In the genomic region with DNA sequence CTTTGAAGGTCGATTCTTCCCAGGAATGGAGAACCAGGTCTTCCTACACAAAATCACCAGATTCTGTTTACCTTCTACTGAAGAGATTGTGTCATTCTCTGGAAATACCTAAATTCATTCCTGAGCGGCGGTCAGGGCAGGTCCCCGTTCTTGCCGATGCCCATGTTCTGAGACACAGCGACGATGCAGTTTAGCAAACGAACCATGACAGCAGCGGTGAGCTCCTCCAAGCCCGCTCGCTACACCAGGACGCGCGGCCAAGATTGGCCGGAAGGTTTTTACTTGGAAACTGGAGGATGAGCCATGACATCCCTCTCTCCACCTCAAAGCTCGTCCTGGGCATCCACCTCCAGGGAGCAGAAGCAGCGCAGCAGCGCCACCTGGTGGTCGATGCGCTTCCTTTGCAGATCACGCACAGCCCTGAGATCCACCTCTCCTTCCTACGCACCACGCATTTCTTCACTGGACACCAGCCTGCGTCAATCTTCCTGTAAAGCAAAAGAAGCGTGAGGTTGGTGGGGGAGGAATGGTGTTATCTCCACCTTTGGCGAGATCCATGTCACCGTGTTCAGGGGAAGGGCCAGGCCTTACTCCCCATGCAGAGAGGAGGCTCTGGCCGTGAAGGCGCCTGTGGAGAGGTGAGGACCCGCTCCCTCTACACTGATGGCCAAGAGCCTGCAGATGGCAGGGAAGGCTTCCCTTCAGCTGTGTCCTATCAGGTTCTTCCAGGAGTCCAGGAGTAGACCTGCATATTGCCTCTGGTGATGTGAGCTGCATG, we compare ENCODE assay signal across 1 cellular context.
TF ChIP-seq lines count a peak whose summit lies in the region.

No MANE protein-coding gene starts in this region.

TF ChIP-seq in HEK293, 187 proteins besides CTCF, POLR2A, EP300 and RAD21 (continued from another document and continues in another):
- TF ChIP-seq, protein P1, sequence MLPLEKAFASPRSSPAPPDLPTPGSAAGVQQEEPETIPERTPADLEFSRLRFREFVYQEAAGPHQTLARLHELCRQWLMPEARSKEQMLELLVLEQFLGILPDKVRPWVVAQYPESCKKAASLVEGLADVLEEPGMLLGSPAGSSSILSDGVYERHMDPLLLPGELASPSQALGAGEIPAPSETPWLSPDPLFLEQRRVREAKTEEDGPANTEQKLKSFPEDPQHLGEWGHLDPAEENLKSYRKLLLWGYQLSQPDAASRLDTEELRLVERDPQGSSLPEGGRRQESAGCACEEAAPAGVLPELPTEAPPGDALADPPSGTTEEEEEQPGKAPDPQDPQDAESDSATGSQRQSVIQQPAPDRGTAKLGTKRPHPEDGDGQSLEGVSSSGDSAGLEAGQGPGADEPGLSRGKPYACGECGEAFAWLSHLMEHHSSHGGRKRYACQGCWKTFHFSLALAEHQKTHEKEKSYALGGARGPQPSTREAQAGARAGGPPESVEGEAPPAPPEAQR (tag by site-specific recombination; IDR thresholded peaks at IDR 0.05) = no peak
- no peak for TF ChIP-seq ZNF560 (tag by site-specific recombination; IDR thresholded peaks at IDR 0.05; ENCODE audit: borderline replicate concordance)
- TF ChIP-seq IKZF3 (tag by site-specific recombination; IDR thresholded peaks at IDR 0.05) = peak; percentile 92
- peak; percentile 67; the same call in 1 of the 2 replicates for TF ChIP-seq ZNF561 (tag by site-specific recombination; IDR thresholded peaks at IDR 0.05; ENCODE audit: borderline replicate concordance)
- no peak for TF ChIP-seq ZNF776 (tag by site-specific recombination; IDR thresholded peaks at IDR 0.05; ENCODE audit: borderline replicate concordance)
- no peak for TF ChIP-seq ZNF37A (tag by site-specific recombination; IDR thresholded peaks at IDR 0.05)
- TF ChIP-seq SP3 (tag by site-specific recombination; IDR thresholded peaks at IDR 0.05) = peak; percentile 47; the same call in 1 of the 2 replicates
- TF ChIP-seq ZBTB21 (tag by site-specific recombination; IDR thresholded peaks at IDR 0.05) = 0 out of 2 replicates have a peak, but pooled peaks have one; percentile 20
- no peak for TF ChIP-seq ZNF777 (tag by site-specific recombination; IDR thresholded peaks at IDR 0.05; ENCODE audit: borderline replicate concordance)
- TF ChIP-seq ZNF341 (tag by site-specific recombination; IDR thresholded peaks at IDR 0.05; ENCODE audit: low read depth) = no peak
- TF ChIP-seq KLF9 (tag by site-specific recombination; IDR thresholded peaks at IDR 0.05; ENCODE audit: low read depth) = no peak
- TF ChIP-seq ZNF2 (tag by site-specific recombination; IDR thresholded peaks at IDR 0.05) = peak; percentile 94
- TF ChIP-seq ZNF202 (tag by site-specific recombination; IDR thresholded peaks at IDR 0.05; ENCODE audit: borderline replicate concordance) = no peak
- no peak for TF ChIP-seq ZNF510 (tag by site-specific recombination; IDR thresholded peaks at IDR 0.05; ENCODE audit: insufficient replicate concordance)
- TF ChIP-seq, protein P2, sequence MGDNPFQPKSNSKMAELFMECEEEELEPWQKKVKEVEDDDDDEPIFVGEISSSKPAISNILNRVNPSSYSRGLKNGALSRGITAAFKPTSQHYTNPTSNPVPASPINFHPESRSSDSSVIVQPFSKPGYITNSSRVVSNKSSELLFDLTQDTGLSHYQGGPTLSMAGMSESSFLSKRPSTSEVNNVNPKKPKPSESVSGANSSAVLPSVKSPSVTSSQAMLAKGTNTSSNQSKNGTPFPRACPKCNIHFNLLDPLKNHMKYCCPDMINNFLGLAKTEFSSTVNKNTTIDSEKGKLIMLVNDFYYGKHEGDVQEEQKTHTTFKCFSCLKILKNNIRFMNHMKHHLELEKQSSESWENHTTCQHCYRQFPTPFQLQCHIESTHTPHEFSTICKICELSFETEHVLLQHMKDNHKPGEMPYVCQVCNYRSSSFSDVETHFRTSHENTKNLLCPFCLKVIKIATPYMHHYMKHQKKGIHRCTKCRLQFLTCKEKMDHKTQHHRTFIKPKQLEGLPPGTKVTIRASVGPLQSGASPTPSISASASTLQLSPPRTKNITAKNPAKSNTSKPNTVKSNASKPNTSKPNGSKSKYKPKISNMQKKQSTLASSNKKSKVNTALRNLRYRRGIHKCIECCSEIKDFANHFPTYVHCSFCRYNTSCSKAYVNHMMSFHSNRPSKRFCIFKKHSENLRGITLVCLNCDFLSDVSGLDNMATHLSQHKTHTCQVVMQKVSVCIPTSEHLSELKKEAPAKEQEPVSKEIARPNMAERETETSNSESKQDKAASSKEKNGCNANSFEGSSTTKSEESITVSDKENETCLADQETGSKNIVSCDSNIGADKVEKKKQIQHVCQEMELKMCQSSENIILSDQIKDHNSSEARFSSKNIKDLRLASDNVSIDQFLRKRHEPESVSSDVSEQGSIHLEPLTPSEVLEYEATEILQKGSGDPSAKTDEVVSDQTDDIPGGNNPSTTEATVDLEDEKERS (tag by site-specific recombination; IDR thresholded peaks at IDR 0.05) = no peak
- TF ChIP-seq ZNF791 (tag by site-specific recombination; IDR thresholded peaks at IDR 0.05) = no peak
- no peak for TF ChIP-seq MYNN (tag by site-specific recombination; IDR thresholded peaks at IDR 0.05; ENCODE audit: borderline replicate concordance)
- TF ChIP-seq PRDM1 (tag by site-specific recombination; IDR thresholded peaks at IDR 0.05) = no peak
- TF ChIP-seq ZIC2 (tag by site-specific recombination; IDR thresholded peaks at IDR 0.05) = 0 out of 2 replicates have a peak, but pooled peaks have one; percentile 14
- no peak for TF ChIP-seq GFI1B (tag by site-specific recombination; IDR thresholded peaks at IDR 0.05)
- TF ChIP-seq, protein P3, sequence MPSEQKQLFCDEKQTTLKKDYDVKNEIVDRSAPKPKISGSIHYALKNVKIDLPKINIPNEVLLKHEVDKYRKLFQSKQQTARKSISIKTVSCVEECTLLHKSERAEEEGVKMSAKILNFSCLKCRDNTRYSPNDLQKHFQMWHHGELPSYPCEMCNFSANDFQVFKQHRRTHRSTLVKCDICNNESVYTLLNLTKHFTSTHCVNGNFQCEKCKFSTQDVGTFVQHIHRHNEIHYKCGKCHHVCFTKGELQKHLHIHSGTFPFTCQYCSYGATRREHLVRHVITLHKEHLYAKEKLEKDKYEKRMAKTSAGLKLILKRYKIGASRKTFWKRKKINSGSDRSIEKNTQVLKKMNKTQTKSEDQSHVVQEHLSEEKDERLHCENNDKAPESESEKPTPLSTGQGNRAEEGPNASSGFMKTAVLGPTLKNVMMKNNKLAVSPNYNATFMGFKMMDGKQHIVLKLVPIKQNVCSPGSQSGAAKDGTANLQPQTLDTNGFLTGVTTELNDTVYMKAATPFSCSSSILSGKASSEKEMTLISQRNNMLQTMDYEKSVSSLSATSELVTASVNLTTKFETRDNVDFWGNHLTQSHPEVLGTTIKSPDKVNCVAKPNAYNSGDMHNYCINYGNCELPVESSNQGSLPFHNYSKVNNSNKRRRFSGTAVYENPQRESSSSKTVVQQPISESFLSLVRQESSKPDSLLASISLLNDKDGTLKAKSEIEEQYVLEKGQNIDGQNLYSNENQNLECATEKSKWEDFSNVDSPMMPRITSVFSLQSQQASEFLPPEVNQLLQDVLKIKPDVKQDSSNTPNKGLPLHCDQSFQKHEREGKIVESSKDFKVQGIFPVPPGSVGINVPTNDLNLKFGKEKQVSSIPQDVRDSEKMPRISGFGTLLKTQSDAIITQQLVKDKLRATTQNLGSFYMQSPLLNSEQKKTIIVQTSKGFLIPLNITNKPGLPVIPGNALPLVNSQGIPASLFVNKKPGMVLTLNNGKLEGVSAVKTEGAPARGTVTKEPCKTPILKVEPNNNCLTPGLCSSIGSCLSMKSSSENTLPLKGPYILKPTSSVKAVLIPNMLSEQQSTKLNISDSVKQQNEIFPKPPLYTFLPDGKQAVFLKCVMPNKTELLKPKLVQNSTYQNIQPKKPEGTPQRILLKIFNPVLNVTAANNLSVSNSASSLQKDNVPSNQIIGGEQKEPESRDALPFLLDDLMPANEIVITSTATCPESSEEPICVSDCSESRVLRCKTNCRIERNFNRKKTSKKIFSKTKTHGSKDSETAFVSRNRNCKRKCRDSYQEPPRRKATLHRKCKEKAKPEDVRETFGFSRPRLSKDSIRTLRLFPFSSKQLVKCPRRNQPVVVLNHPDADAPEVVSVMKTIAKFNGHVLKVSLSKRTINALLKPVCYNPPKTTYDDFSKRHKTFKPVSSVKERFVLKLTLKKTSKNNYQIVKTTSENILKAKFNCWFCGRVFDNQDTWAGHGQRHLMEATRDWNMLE (tag by site-specific recombination; conservative IDR thresholded peaks at IDR 0.05; ENCODE audit: low read depth) = no peak
- peak; percentile 59; the same call in 1 of the 2 replicates for TF ChIP-seq ZNF660 (tag by site-specific recombination; IDR thresholded peaks at IDR 0.05)
- TF ChIP-seq, protein P4, sequence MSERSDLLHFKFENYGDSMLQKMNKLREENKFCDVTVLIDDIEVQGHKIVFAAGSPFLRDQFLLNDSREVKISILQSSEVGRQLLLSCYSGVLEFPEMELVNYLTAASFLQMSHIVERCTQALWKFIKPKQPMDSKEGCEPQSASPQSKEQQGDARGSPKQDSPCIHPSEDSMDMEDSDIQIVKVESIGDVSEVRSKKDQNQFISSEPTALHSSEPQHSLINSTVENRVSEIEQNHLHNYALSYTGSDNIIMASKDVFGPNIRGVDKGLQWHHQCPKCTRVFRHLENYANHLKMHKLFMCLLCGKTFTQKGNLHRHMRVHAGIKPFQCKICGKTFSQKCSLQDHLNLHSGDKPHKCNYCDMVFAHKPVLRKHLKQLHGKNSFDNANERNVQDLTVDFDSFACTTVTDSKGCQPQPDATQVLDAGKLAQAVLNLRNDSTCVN (tag by site-specific recombination; optimal IDR thresholded peaks at IDR 0.05) = peak; percentile 52
- TF ChIP-seq ZNF707 (tag by site-specific recombination; IDR thresholded peaks at IDR 0.05) = no peak
- no peak for TF ChIP-seq ZNF302 (tag by site-specific recombination; IDR thresholded peaks at IDR 0.05; ENCODE audit: low read depth)
- TF ChIP-seq, protein P5, sequence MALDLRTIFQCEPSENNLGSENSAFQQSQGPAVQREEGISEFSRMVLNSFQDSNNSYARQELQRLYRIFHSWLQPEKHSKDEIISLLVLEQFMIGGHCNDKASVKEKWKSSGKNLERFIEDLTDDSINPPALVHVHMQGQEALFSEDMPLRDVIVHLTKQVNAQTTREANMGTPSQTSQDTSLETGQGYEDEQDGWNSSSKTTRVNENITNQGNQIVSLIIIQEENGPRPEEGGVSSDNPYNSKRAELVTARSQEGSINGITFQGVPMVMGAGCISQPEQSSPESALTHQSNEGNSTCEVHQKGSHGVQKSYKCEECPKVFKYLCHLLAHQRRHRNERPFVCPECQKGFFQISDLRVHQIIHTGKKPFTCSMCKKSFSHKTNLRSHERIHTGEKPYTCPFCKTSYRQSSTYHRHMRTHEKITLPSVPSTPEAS (tag by site-specific recombination; IDR thresholded peaks at IDR 0.05) = 0 out of 2 replicates have a peak, but pooled peaks have one; percentile 44
- TF ChIP-seq GLI4 (tag by site-specific recombination; IDR thresholded peaks at IDR 0.05) = 0 out of 2 replicates have a peak, but pooled peaks have one; percentile 21
- TF ChIP-seq YY2 (tag by site-specific recombination; IDR thresholded peaks at IDR 0.05) = 0 out of 2 replicates have a peak, but pooled peaks have one; percentile 20
- no peak for TF ChIP-seq ZNF596 (tag by site-specific recombination; IDR thresholded peaks at IDR 0.05)
- TF ChIP-seq, protein P6, sequence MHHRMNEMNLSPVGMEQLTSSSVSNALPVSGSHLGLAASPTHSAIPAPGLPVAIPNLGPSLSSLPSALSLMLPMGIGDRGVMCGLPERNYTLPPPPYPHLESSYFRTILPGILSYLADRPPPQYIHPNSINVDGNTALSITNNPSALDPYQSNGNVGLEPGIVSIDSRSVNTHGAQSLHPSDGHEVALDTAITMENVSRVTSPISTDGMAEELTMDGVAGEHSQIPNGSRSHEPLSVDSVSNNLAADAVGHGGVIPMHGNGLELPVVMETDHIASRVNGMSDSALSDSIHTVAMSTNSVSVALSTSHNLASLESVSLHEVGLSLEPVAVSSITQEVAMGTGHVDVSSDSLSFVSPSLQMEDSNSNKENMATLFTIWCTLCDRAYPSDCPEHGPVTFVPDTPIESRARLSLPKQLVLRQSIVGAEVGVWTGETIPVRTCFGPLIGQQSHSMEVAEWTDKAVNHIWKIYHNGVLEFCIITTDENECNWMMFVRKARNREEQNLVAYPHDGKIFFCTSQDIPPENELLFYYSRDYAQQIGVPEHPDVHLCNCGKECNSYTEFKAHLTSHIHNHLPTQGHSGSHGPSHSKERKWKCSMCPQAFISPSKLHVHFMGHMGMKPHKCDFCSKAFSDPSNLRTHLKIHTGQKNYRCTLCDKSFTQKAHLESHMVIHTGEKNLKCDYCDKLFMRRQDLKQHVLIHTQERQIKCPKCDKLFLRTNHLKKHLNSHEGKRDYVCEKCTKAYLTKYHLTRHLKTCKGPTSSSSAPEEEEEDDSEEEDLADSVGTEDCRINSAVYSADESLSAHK (tag by site-specific recombination; IDR thresholded peaks at IDR 0.05) = no peak
- no peak for TF ChIP-seq ZSCAN23 (tag by site-specific recombination; IDR thresholded peaks at IDR 0.05)
- TF ChIP-seq ZNF140 (tag by site-specific recombination; IDR thresholded peaks at IDR 0.05) = no peak
- TF ChIP-seq ZNF138 (tag by site-specific recombination; IDR thresholded peaks at IDR 0.05; ENCODE audit: borderline replicate concordance) = no peak
- TF ChIP-seq ZNF121 (tag by site-specific recombination; IDR thresholded peaks at IDR 0.05) = no peak
- TF ChIP-seq, protein P7, sequence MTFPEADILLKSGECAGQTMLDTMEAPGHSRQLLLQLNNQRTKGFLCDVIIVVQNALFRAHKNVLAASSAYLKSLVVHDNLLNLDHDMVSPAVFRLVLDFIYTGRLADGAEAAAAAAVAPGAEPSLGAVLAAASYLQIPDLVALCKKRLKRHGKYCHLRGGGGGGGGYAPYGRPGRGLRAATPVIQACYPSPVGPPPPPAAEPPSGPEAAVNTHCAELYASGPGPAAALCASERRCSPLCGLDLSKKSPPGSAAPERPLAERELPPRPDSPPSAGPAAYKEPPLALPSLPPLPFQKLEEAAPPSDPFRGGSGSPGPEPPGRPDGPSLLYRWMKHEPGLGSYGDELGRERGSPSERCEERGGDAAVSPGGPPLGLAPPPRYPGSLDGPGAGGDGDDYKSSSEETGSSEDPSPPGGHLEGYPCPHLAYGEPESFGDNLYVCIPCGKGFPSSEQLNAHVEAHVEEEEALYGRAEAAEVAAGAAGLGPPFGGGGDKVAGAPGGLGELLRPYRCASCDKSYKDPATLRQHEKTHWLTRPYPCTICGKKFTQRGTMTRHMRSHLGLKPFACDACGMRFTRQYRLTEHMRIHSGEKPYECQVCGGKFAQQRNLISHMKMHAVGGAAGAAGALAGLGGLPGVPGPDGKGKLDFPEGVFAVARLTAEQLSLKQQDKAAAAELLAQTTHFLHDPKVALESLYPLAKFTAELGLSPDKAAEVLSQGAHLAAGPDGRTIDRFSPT (tag by site-specific recombination; IDR thresholded peaks at IDR 0.05) = no peak
- no peak for TF ChIP-seq ZNF133 (tag by site-specific recombination; IDR thresholded peaks at IDR 0.05)
- TF ChIP-seq TCF7L2 (IDR thresholded peaks at IDR 0.05; ENCODE audit: borderline replicate concordance, low read depth, low read length) = no peak
- TF ChIP-seq ZNF571 (tag by site-specific recombination; IDR thresholded peaks at IDR 0.05) = no peak
- no peak for TF ChIP-seq ZNF473 (tag by site-specific recombination; IDR thresholded peaks at IDR 0.05)
- no peak for TF ChIP-seq ZNF768 (tag by site-specific recombination; IDR thresholded peaks at IDR 0.05)
